22 cellular contexts compared by ENCODE assay signal in genomic region chr12:109916045-109916444, GRCh38. TPM values are rescaled to one million over a fixed set of nuclear protein-coding genes. Genes with fewer than 3 reads are reported as not detected.
DNase-seq lines count a peak whose midpoint lies in the region; ATAC-seq and TF ChIP-seq lines count a peak whose summit lies in the region.
"Had no signal": no experiment of that assay in that cellular context is flagged by ENCODE, and none has a peak within 500 bp of the region (broad histone marks: within the 10 kb centered on the region; RNA-seq: fewer than 3 reads in every experiment).

No MANE protein-coding gene starts in this region.

- H3K4me1 Mint-ChIP-seq in natural killer cell = no peaks in the 10 kb centered on the region
- H3K4me1 Mint-ChIP-seq in natural killer cell treated with Interleukin-12 subunit alpha and Interleukin-12 subunit beta and Interleukin-15 and Interleukin-18, amount 100 ng/mL, for 72 hours (ENCODE audit: low read depth in 2 of 2) = peaks cover 0 to 15% of the 10 kb centered on the region in 2 donors
- H3K4me1 Mint-ChIP-seq in effector memory CD8-positive, alpha-beta T cell (ENCODE audit: low read depth in 2 of 2) = peaks cover 3 to 5% of the 10 kb centered on the region in 2 donors
- H3K4me1 Mint-ChIP-seq: B cell had no signal

- no peak overlapping the region for H2BK5ac ChIP-seq in neuronal stem cell (ENCODE audit: low read length)

- DNase-seq in natural killer cell (no peak), neuronal stem cell (ENCODE audit: low spot score) (no peak), suprapubic skin (ENCODE audit: low spot score in 2 of 2) (no peak), epidermal melanocyte (ENCODE audit: insufficient read length, low spot score) (no peak)
- DNase-seq in natural killer cell treated with Interleukin-12 subunit alpha and Interleukin-12 subunit beta and Interleukin-15 and Interleukin-18, amount 100 ng/mL, for 72 hours (ENCODE audit: low spot score) = no peak
- no peak for DNase-seq in effector memory CD8-positive, alpha-beta T cell
- no peak for DNase-seq in stimulated activated CD4-positive, alpha-beta T cell treated with anti-CD3 and anti-CD28 coated beads, Interleukin-4, amount 100 ng/mL, for 24 hours
- DNase-seq: EL, GF-D8, GOT3, MV-4-11, NCI-H1694, NCI-H2081, NCI-H2171 treated with DMSO at 0.1 percent for 48 hours, NCI-H446 treated with DMSO at 0.1 percent for 48 hours, NCI-H526 treated with DMSO at 0.1 percent for 48 hours, OCI-M1, Right ventricle myocardium superior had no signal

- H3K27ac Mint-ChIP-seq in natural killer cell = peak overlapping the region; percentile 29 to 38
- H3K27ac Mint-ChIP-seq in natural killer cell treated with Interleukin-12 subunit alpha and Interleukin-12 subunit beta and Interleukin-15 and Interleukin-18, amount 100 ng/mL, for 72 hours = no peak overlapping the region
- H3K27ac Mint-ChIP-seq in effector memory CD8-positive, alpha-beta T cell = peak overlapping the region; percentile 58 to 65
- H3K27ac Mint-ChIP-seq: B cell had no signal

- peak overlapping the region; percentile 30 for H3K9ac ChIP-seq in neuronal stem cell (ENCODE audit: low read depth, low read length, poor library complexity)

- no peak overlapping the region for H2AK5ac ChIP-seq in neuronal stem cell (ENCODE audit: low read depth, low read length)

- no peak for TF ChIP-seq EP300 in suprapubic skin (IDR thresholded peaks at IDR 0.05)

- H3K23ac ChIP-seq in neuronal stem cell (ENCODE audit: low read depth, low read length, poor library complexity) = no peak overlapping the region

- no peak overlapping the region for H4K91ac ChIP-seq in neuronal stem cell (ENCODE audit: low read depth, low read length, poor library complexity)

- no peak overlapping the region for H2BK120ac ChIP-seq in neuronal stem cell (ENCODE audit: low read depth, low read length)

- ATAC-seq in natural killer cell (no peak), HG03565 (IDR thresholded peaks at IDR 0.05; ENCODE audit: unreplicated experiment) (no peak)
- ATAC-seq in natural killer cell treated with Interleukin-12 subunit alpha and Interleukin-12 subunit beta and Interleukin-15 and Interleukin-18, amount 100 ng/mL, for 72 hours = no peak
- no peak for ATAC-seq in effector memory CD8-positive, alpha-beta T cell (replicated peaks)
- ATAC-seq: A549 had no signal

- intact Hi-C loops in natural killer cell (cut with micrococcal nuclease) = no loop called here

- no peak for TF ChIP-seq POLR2A in suprapubic skin (IDR thresholded peaks at IDR 0.05)

- H3K27me3 Mint-ChIP-seq in natural killer cell (ENCODE audit: low read depth in 2 of 2) = no peaks in the 10 kb centered on the region
- H3K27me3 Mint-ChIP-seq in natural killer cell treated with Interleukin-12 subunit alpha and Interleukin-12 subunit beta and Interleukin-15 and Interleukin-18, amount 100 ng/mL, for 72 hours = no peaks in the 10 kb centered on the region
- H3K27me3 Mint-ChIP-seq in effector memory CD8-positive, alpha-beta T cell = no peaks in the 10 kb centered on the region
- H3K27me3 Mint-ChIP-seq: B cell, IgD-negative memory B cell had no signal

- no peak overlapping the region for H3K14ac ChIP-seq in neuronal stem cell (ENCODE audit: low read length)

- H3K4me3 ChIP-seq in neuronal stem cell (ENCODE audit: low read length in 2 of 2) (peak overlapping the region in 1 of 2 donors; percentile 32), suprapubic skin (no peak overlapping the region)
- H3K4me3 ChIP-seq: A549 had no signal

- H3K36me3 Mint-ChIP-seq in natural killer cell = peaks cover 14% of the 10 kb centered on the region
- peaks cover 14% of the 10 kb centered on the region for H3K36me3 Mint-ChIP-seq in natural killer cell treated with Interleukin-12 subunit alpha and Interleukin-12 subunit beta and Interleukin-15 and Interleukin-18, amount 100 ng/mL, for 72 hours
- H3K36me3 Mint-ChIP-seq in effector memory CD8-positive, alpha-beta T cell (ENCODE audit: insufficient read depth) = peaks cover 52% of the 10 kb centered on the region

- no peak overlapping the region for H4K8ac ChIP-seq in neuronal stem cell (ENCODE audit: low read depth, low read length)

- no peak overlapping the region for H3K27ac ChIP-seq in neuronal stem cell (replicated peaks; ENCODE audit: low read length)
- H3K27ac ChIP-seq in suprapubic skin = peak overlapping the region; percentile 44
- H3K27ac ChIP-seq: A549 had no signal

- H3K27me3 ChIP-seq in neuronal stem cell (ENCODE audit: control insufficient read depth in 3 of 3, insufficient read depth in 3 of 3, low read depth in 1 of 3, low read length in 3 of 3) = no peaks in the 10 kb centered on the region
- no peaks in the 10 kb centered on the region for H3K27me3 ChIP-seq in suprapubic skin

- no peaks in the 10 kb centered on the region for H3K9me3 Mint-ChIP-seq in natural killer cell
- no peaks in the 10 kb centered on the region for H3K9me3 Mint-ChIP-seq in natural killer cell treated with Interleukin-12 subunit alpha and Interleukin-12 subunit beta and Interleukin-15 and Interleukin-18, amount 100 ng/mL, for 72 hours
- no peaks in the 10 kb centered on the region for H3K9me3 Mint-ChIP-seq in effector memory CD8-positive, alpha-beta T cell
- H3K9me3 Mint-ChIP-seq: IgD-negative memory B cell had no signal

- no peak overlapping the region for H2BK15ac ChIP-seq in neuronal stem cell (ENCODE audit: low read length)

- TF ChIP-seq CTCF in natural killer cell (IDR thresholded peaks at IDR 0.05) = no peak
- no peak for TF ChIP-seq CTCF in suprapubic skin (IDR thresholded peaks at IDR 0.05)

- no peak overlapping the region for H2AFZ ChIP-seq in neuronal stem cell (ENCODE audit: low read length)

- H3K36me3 ChIP-seq in neuronal stem cell (replicated peaks in 1 of 2; ENCODE audit: control insufficient read depth in 2 of 2, insufficient read depth in 2 of 2, low read length in 2 of 2) (peaks cover 41 to 95% of the 10 kb centered on the region in 2 donors), suprapubic skin (peaks cover 97% of the 10 kb centered on the region)

- H2BK12ac ChIP-seq in neuronal stem cell (ENCODE audit: low read length) = no peak overlapping the region

- H3K4ac ChIP-seq in neuronal stem cell (ENCODE audit: low read length) = no peak overlapping the region

- no peaks in the 10 kb centered on the region for H3K79me1 ChIP-seq in neuronal stem cell (ENCODE audit: low read depth, low read length)

- H3K4me2 ChIP-seq in neuronal stem cell (ENCODE audit: insufficient read depth, low read length, poor library complexity, severe bottlenecking) = no peak overlapping the region
- H3K4me2 ChIP-seq: A549 had no signal

- H3K4me3 Mint-ChIP-seq in natural killer cell = no peak overlapping the region
- H3K4me3 Mint-ChIP-seq in natural killer cell treated with Interleukin-12 subunit alpha and Interleukin-12 subunit beta and Interleukin-15 and Interleukin-18, amount 100 ng/mL, for 72 hours = no peak overlapping the region
- no peak overlapping the region for H3K4me3 Mint-ChIP-seq in effector memory CD8-positive, alpha-beta T cell
- H3K4me3 Mint-ChIP-seq: B cell had no signal

- H3K9me3 ChIP-seq in neuronal stem cell (replicated peaks in 1 of 2; ENCODE audit: control insufficient read depth in 2 of 2, insufficient read depth in 1 of 2, low read depth in 1 of 2, low read length in 2 of 2) = no peaks in the 10 kb centered on the region
- no peaks in the 10 kb centered on the region for H3K9me3 ChIP-seq in suprapubic skin
- H3K9me3 ChIP-seq: A549 had no signal

- no peaks in the 10 kb centered on the region for H3K4me1 ChIP-seq in neuronal stem cell (ENCODE audit: control insufficient read depth in 2 of 2, insufficient read depth in 1 of 2, low read depth in 1 of 2, low read length in 2 of 2)
- H3K4me1 ChIP-seq in suprapubic skin = peaks cover 13% of the 10 kb centered on the region
- H3K4me1 ChIP-seq: A549 had no signal

- H3K18ac ChIP-seq in neuronal stem cell (ENCODE audit: low read length) = no peak overlapping the region

- WGBS in neuronal stem cell (ENCODE audit: extremely low coverage in 2 of 2, insufficient read length in 2 of 2, insufficient replicate concordance in 1 of 2), 2 donors = no CpG with 5 or more reads among the region's 4 CpGs
- 81% methylated on average over 3 of the region's 4 CpGs for WGBS in suprapubic skin

RNA-seq across cellular contexts. Expression of gene TCHP, which starts 16.0 kb away (rescaled TPM):
- total RNA-seq in natural killer cell (10 to 100 TPM; 33.7 to 42.5 (median 38.7) TPM), suprapubic skin (10 to 100 TPM; 22.6 to 96.4 (median 36.6) TPM)
- 10 to 100 TPM; 20.5 to 31.1 TPM for total RNA-seq in natural killer cell treated with Interleukin-12 subunit alpha and Interleukin-12 subunit beta and Interleukin-15 and Interleukin-18, amount 100 ng/mL, for 72 hours
- polyA plus RNA-seq in neuronal stem cell (2013, experiment 1 of 2) = 17.3 TPM
- polyA plus RNA-seq in neuronal stem cell (2013, experiment 2 of 2) = 17.6 TPM

RNA-seq across cellular contexts. Expression of gene GLTP, which starts 35.7 kb away (rescaled TPM):
- total RNA-seq in natural killer cell (10 to 100 TPM; 48.6 to 52.8 (median 49.2) TPM), suprapubic skin (100 to 1,000 TPM; 207 to 654 (median 526) TPM)
- 10 to 100 TPM; 29.7 to 31.2 TPM for total RNA-seq in natural killer cell treated with Interleukin-12 subunit alpha and Interleukin-12 subunit beta and Interleukin-15 and Interleukin-18, amount 100 ng/mL, for 72 hours
- 23.7 TPM for polyA plus RNA-seq in neuronal stem cell (2013, experiment 1 of 2)
- 24.7 TPM for polyA plus RNA-seq in neuronal stem cell (2013, experiment 2 of 2)

Comparison
In these comparisons a context has a peak if more than half of its experiments do, and no peak if none do; other contexts are left out.
1. H3K27ac Mint-ChIP-seq: peak in natural killer cell (2 of 2) and effector memory CD8-positive, alpha-beta T cell (2 of 2); none in natural killer cell treated with Interleukin-12 subunit alpha and Interleukin-12 subunit beta and Interleukin-15 and Interleukin-18, amount 100 ng/mL, for 72 hours (0 of 2).